ENCODE assay signal across 12 cellular contexts in the genomic region with DNA sequence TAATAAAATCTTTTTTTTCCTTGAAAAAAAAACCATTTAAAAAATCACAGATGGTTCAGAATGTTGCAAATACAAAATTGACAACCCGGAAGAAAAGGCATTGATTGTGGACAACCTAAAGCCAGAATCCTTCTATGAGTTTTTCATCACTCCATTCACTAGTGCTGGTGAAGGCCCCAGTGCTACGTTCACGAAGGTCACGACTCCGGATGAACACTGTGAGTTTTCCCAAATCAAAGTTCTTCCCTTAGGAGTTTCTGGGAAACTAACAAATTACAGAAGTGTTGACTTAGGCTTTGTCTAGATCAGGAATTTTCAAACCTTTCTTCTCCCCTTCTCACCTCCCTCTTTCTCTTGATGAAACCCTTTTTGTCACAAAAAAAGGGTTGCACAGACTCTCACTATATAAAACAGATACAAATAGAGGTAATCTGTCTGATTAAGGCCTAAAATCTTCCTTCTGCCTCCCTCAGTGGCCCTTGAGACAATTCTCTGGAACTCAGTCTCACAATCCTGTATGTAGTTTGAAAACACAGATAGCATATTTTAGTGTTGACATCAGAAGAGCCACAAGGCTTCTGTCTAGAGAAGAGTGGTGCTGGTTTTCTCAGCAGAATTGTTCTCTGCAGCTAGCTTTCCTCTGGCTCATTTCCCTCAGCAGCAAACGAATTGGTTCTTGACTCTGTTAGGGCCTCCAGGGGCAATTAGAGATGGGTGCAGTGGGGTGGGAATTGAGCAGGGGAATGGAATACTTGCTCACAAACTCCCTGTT.
DNase-seq lines count a peak whose midpoint lies in the region; TF ChIP-seq lines count a peak whose summit lies in the region.
"Had no signal": no experiment of that assay in that cellular context is flagged by ENCODE, and none has a peak within 500 bp of the region (broad histone marks: within the 10 kb centered on the region; RNA-seq: fewer than 3 reads in every experiment).

No MANE protein-coding gene starts in this region.

- H3K79me1 ChIP-seq in neuronal stem cell (ENCODE audit: low read depth, low read length): no peaks in the 10 kb centered on the region

- H2AFZ ChIP-seq in osteoblast (ENCODE audit: low read length): no peak overlapping the region
- no peak overlapping the region for H2AFZ ChIP-seq in neuronal stem cell (ENCODE audit: low read length)

- no peak overlapping the region for H2AK5ac ChIP-seq in neuronal stem cell (ENCODE audit: low read depth, low read length)

- intact Hi-C loops in thyroid gland (cut with DNase I): loop anchor here (10.0 kb wide), 1 partner anchor 511 kb away; no protein-coding TSS in a partner anchor

- no peak overlapping the region for H2BK15ac ChIP-seq in neuronal stem cell (ENCODE audit: low read length)

- peaks cover 22% of the 10 kb centered on the region for H4K20me1 ChIP-seq in osteoblast (ENCODE audit: insufficient read depth, low read length)

- no CpG with 5 or more reads among the region's 6 CpGs for WGBS in neuronal stem cell (ENCODE audit: extremely low coverage in 2 of 2, insufficient read length in 2 of 2, insufficient replicate concordance in 1 of 2), 2 donors
- 86 to 90% methylated on average over 6 of the region's 6 CpGs for WGBS in thyroid gland, 2 donors

- no peak overlapping the region for H3K23ac ChIP-seq in neuronal stem cell (ENCODE audit: low read depth, low read length, poor library complexity)

- H2BK12ac ChIP-seq in neuronal stem cell (ENCODE audit: low read length): no peak overlapping the region

- no peak overlapping the region for H3K4me3 ChIP-seq in SJSA1
- H3K4me3 ChIP-seq in fibroblast of the aortic adventitia (ENCODE audit: low read depth, low read length): no peak overlapping the region
- no peak overlapping the region for H3K4me3 ChIP-seq in osteoblast (ENCODE audit: insufficient read depth, low read length)
- H3K4me3 ChIP-seq in neuronal stem cell (ENCODE audit: low read length in 2 of 2): no peak overlapping the region
- no peak overlapping the region for H3K4me3 ChIP-seq in thyroid gland (replicated peaks in 1 of 3)
- H3K4me3 ChIP-seq: body of pancreas, SJCRH30 had no signal

- H2BK5ac ChIP-seq in neuronal stem cell (ENCODE audit: low read length): no peak overlapping the region

- no peak overlapping the region for H3K18ac ChIP-seq in neuronal stem cell (ENCODE audit: low read length)

- H2BK120ac ChIP-seq in neuronal stem cell (ENCODE audit: low read depth, low read length): no peak overlapping the region

- peaks cover 5% of the 10 kb centered on the region for H3K79me2 ChIP-seq in osteoblast (ENCODE audit: insufficient read depth, low read length)

- TF ChIP-seq CTCF in fibroblast of the aortic adventitia (IDR thresholded peaks at IDR 0.05; ENCODE audit: insufficient read depth, low read length) (no peak), osteoblast (IDR thresholded peaks at IDR 0.05; ENCODE audit: extremely low read depth, low read depth, low read length) (no peak), thyroid gland (IDR thresholded peaks at IDR 0.05) (no peak)

- no peak overlapping the region for H3K14ac ChIP-seq in neuronal stem cell (ENCODE audit: low read length)

- H4K8ac ChIP-seq in neuronal stem cell (ENCODE audit: low read depth, low read length): no peak overlapping the region

- H3K4me1 ChIP-seq in SJSA1 (replicated peaks) (peaks cover 21% of the 10 kb centered on the region), osteoblast (ENCODE audit: insufficient read depth, low read length) (peaks cover 40% of the 10 kb centered on the region), neuronal stem cell (ENCODE audit: control insufficient read depth in 2 of 2, insufficient read depth in 1 of 2, low read depth in 1 of 2, low read length in 2 of 2) (no peaks in the 10 kb centered on the region), thyroid gland (no peaks in the 10 kb centered on the region)
- H3K4me1 ChIP-seq: SJCRH30 had no signal

- peak overlapping the region; percentile 49 for H3K4me2 ChIP-seq in osteoblast (ENCODE audit: insufficient read depth, low read length)
- H3K4me2 ChIP-seq in neuronal stem cell (ENCODE audit: insufficient read depth, low read length, poor library complexity, severe bottlenecking): no peak overlapping the region

- TF ChIP-seq POLR2A in thyroid gland (IDR thresholded peaks at IDR 0.05): no peak

- H3K9me3 ChIP-seq in SJSA1 (replicated peaks) (no peaks in the 10 kb centered on the region), osteoblast (ENCODE audit: low read depth, low read length) (no peaks in the 10 kb centered on the region), neuronal stem cell (replicated peaks in 1 of 2; ENCODE audit: control insufficient read depth in 2 of 2, insufficient read depth in 1 of 2, low read depth in 1 of 2, low read length in 2 of 2) (no peaks in the 10 kb centered on the region), thyroid gland (no peaks in the 10 kb centered on the region)
- H3K9me3 ChIP-seq: body of pancreas, SJCRH30 had no signal

- peaks cover 69% of the 10 kb centered on the region for H3K36me3 ChIP-seq in SJSA1
- H3K36me3 ChIP-seq in osteoblast (ENCODE audit: insufficient read depth, low read length): peaks cover 60% of the 10 kb centered on the region
- no peaks in the 10 kb centered on the region for H3K36me3 ChIP-seq in neuronal stem cell (replicated peaks in 1 of 2; ENCODE audit: control insufficient read depth in 2 of 2, insufficient read depth in 2 of 2, low read length in 2 of 2)
- H3K36me3 ChIP-seq in thyroid gland: peaks cover 0 to 4% of the 10 kb centered on the region in 2 donors
- H3K36me3 ChIP-seq: SJCRH30 had no signal

- H3K9ac ChIP-seq in neuronal stem cell (ENCODE audit: low read depth, low read length, poor library complexity): no peak overlapping the region

- no peak overlapping the region for H3K4ac ChIP-seq in neuronal stem cell (ENCODE audit: low read length)

- DNase-seq in AG20443 (ENCODE audit: low spot score) (peak; percentile 80), SJSA1 (ENCODE audit: low read depth in 1 of 2, low spot score in 2 of 2) (peak in 1 of 2 experiments; percentile 44), fibroblast of the aortic adventitia (ENCODE audit: low read depth) (peak; percentile 71), osteoblast (ENCODE audit: insufficient read length, low spot score, missing footprints) (peak; percentile 72), neuronal stem cell (ENCODE audit: low spot score) (no peak), NCI-H128 (lab: John Stamatoyannopoulos, UW; ENCODE audit: unreplicated experiment) (no peak), midbrain (lab: John Stamatoyannopoulos, UW) (no peak), thyroid gland (no peak)
- DNase-seq: activated T-cell treated with anti-CD3 and anti-CD28 coated beads for 4 hours, body of pancreas, kidney, SJCRH30 had no signal

- H3K27ac ChIP-seq in SJSA1 (peak overlapping the region; percentile 16; the same call in 1 of the 2 replicates), osteoblast (ENCODE audit: low read depth, low read length) (peak overlapping the region; percentile 86), neuronal stem cell (replicated peaks; ENCODE audit: low read length) (no peak overlapping the region), thyroid gland (no peak overlapping the region)
- H3K27ac ChIP-seq: body of pancreas, SJCRH30 had no signal

- no peaks in the 10 kb centered on the region for H3K27me3 ChIP-seq in SJSA1 (replicated peaks)
- no peaks in the 10 kb centered on the region for H3K27me3 ChIP-seq in osteoblast (ENCODE audit: insufficient read depth, low read length)
- no peaks in the 10 kb centered on the region for H3K27me3 ChIP-seq in neuronal stem cell (ENCODE audit: control insufficient read depth in 3 of 3, insufficient read depth in 3 of 3, low read depth in 1 of 3, low read length in 3 of 3)
- H3K27me3 ChIP-seq in thyroid gland: no peaks in the 10 kb centered on the region
- H3K27me3 ChIP-seq: body of pancreas, SJCRH30 had no signal

- H4K91ac ChIP-seq in neuronal stem cell (ENCODE audit: low read depth, low read length, poor library complexity): no peak overlapping the region

Comparison
In these comparisons a context has a peak if more than half of its experiments do, and no peak if none do; other contexts are left out.
1. DNase-seq: peak in AG20443 (single experiment), fibroblast of the aortic adventitia (single experiment) and osteoblast (single experiment); none in neuronal stem cell (single experiment), NCI-H128 (single experiment), midbrain (single experiment) and thyroid gland (0 of 2).
2. H3K27ac ChIP-seq: peak in SJSA1 (single experiment) and osteoblast (single experiment); none in neuronal stem cell (single experiment) and thyroid gland (0 of 3).